ENCODE assay signal across 8 cellular contexts in the genomic region with DNA sequence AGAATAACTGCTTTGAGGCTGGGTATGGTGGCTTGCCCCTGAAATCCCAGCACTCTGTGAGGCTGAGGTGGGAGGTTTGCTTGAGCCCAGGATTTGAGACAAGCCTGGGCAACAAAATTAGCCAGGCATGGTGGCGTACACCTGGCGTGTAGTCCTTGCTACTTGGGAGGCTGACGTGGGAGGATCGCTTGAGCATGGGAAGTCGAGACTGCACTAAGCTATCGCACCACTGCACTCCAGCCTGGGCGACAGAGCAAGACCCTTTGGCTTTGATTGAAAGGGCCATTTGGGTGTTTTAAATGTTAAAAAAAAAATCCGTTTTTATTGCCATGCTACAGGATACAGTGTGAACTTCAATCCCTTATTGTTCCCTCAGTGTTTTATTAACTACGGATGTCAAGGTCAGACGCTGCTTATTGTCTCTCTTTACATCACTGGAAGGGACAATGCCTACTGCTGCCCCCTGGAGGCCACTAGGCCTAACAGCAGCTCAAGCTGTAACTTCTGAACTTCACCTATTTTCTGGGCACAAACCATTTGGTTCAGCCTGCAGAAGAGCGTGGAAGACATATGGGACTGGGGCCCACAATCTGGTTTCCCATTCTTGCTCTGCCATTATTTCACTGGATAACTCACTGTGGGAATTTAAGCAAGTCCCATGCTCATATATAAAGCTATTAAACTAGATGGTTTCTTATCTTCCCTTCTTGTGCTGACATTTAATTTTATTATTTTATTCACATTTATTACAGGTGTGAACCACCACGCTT. TPM values are rescaled to one million over a fixed set of nuclear protein-coding genes. Genes with fewer than 3 reads are reported as not detected.
DNase-seq lines count a peak whose midpoint lies in the region; ATAC-seq lines count a peak whose summit lies in the region.

No MANE protein-coding gene starts in this region.

- intact Hi-C loops in left colon (cut with DNase I, micrococcal nuclease), result loop anchor here in 1 of 2 donors (2.0 kb wide), 1 partner anchor 108 kb away; no protein-coding TSS in a partner anchor

- no peak overlapping the region for H3K27ac ChIP-seq in caudate nucleus (ENCODE audit: low read depth, low read length)

- ATAC-seq in left colon, result peak; percentile 89
- no peak for ATAC-seq in GM18907 (IDR thresholded peaks at IDR 0.05; ENCODE audit: unreplicated experiment)

- in situ Hi-C loops in ACHN (cut with HindIII; ENCODE audit: low pct_ligation_motif_present, low pct_unique_long_range_greater_than_20kb, low sequenced_read_pairs), result no loop called here

- DNase-seq in ACHN (peak; percentile 50), GM19240 (ENCODE audit: insufficient read length, low spot score) (peak; percentile 64), NCI-H226 (peak; percentile 24), caudate nucleus (lab: John Stamatoyannopoulos, UW) (peak in 45 of 61 donors; percentile 3 to 61 (median 17)), left colon (peak; percentile 65 to 79)
- peak; percentile 43 for DNase-seq in activated CD4-positive, CD25-positive, alpha-beta regulatory T cell treated with anti-CD3 and anti-CD28 coated beads, Interleukin-2, amount 50 U/mL, for 16 hours (ENCODE audit: low read depth, low spot score)
- peak; percentile 68 for DNase-seq in stimulated activated CD4-positive, alpha-beta T cell treated with anti-CD3 and anti-CD28 coated beads, Interleukin-4, amount 100 ng/mL, for 1 hour

RNA-seq across cellular contexts. Expression of gene IREB2, which starts 15.3 kb away (rescaled TPM):
- total RNA-seq in left colon, result 10 to 100 TPM; 54.2 to 65.2 TPM

Comparison
In these comparisons a context has a peak if more than half of its experiments do, and no peak if none do; other contexts are left out.
1. DNase-seq: peak in every context shown above with its lines; median percentile 72 in left colon; 68 in stimulated activated CD4-positive, alpha-beta T cell treated with anti-CD3 and anti-CD28 coated beads, Interleukin-4, amount 100 ng/mL, for 1 hour; 64 in GM19240; 50 in ACHN; 43 in activated CD4-positive, CD25-positive, alpha-beta regulatory T cell treated with anti-CD3 and anti-CD28 coated beads, Interleukin-2, amount 50 U/mL, for 16 hours; 24 in NCI-H226; 17 in caudate nucleus.